Comparison of ENCODE assay signal across 8 cellular contexts in the genomic region with DNA sequence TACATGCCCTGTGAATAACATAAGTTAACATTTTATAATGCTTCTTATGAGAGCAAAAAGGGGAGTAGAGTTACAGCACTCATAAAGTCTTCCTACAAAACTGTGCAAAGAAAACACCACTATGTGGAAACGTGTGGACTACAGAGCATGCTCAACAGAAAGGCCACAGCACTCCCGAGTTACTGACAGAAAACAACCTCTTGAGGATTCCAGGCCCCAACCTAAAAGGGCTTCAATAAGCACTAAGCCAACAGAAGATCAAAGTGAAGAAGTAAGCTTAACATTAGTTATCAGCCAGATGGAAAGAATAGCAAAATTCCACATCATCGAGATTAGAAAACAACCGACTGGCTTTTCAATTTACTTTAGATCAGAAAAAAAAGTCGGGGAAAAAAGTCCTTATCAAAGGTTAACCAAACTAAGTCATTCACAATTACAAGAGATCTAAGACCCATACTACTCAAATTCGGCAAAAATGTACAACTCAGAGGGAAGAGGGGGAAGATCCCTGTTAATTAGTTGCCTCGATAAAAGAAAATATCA. TPM values are rescaled to one million over a fixed set of nuclear protein-coding genes. Genes with fewer than 3 reads are reported as not detected.
DNase-seq lines count a peak whose midpoint lies in the region; ATAC-seq and TF ChIP-seq lines count a peak whose summit lies in the region.

No MANE protein-coding gene starts in this region.

- H3K4me3 ChIP-seq in BLaER1 treated with 17β-estradiol and CSF1 and Interleukin-3, amounts not matched to agents 10 nM and 100 nM: peak overlapping the region; percentile 74 to 96 (median 92)
- peak overlapping the region; percentile 87 for H3K4me3 ChIP-seq in HEK293 (ENCODE audit: low read depth, low read length)
- peak overlapping the region; percentile 65 for H3K4me3 ChIP-seq in skeletal muscle cell (ENCODE audit: low read depth, low read length)

- intact Hi-C loops in activated CD8-positive, alpha-beta T cell treated with anti-CD3 and anti-CD28 coated beads for 36 hours (cut with micrococcal nuclease): loop anchor here (5.0 kb wide), 1 partner anchor 393 kb away; the partner anchor contains the start of gene AVL9

- H3K27me3 Mint-ChIP-seq in activated CD8-positive, alpha-beta T cell treated with anti-CD3 and anti-CD28 coated beads for 36 hours: no peaks in the 10 kb centered on the region
- peaks cover 11% of the 10 kb centered on the region for H3K27me3 Mint-ChIP-seq in glutamatergic neuron (ENCODE audit: unreplicated experiment)

- H3K4me2 ChIP-seq in BLaER1 treated with 17β-estradiol and CSF1 and Interleukin-3, amounts not matched to agents 10 nM and 100 nM: peak overlapping the region; percentile 79 to 96 (median 89)

- H3K4me3 Mint-ChIP-seq in activated CD8-positive, alpha-beta T cell treated with anti-CD3 and anti-CD28 coated beads for 36 hours: peak overlapping the region; percentile 94
- peak overlapping the region; percentile 88 for H3K4me3 Mint-ChIP-seq in glutamatergic neuron (ENCODE audit: unreplicated experiment)

- peaks cover 13% of the 10 kb centered on the region for H3K36me3 Mint-ChIP-seq in activated CD8-positive, alpha-beta T cell treated with anti-CD3 and anti-CD28 coated beads for 36 hours (ENCODE audit: low read depth)
- no peaks in the 10 kb centered on the region for H3K36me3 Mint-ChIP-seq in glutamatergic neuron (ENCODE audit: unreplicated experiment)

- H3K9ac ChIP-seq in BLaER1 treated with 17β-estradiol and CSF1 and Interleukin-3, amounts not matched to agents 10 nM and 100 nM: peak overlapping the region; percentile 97 to 100 (median 99)

- DNase-seq in activated CD8-positive, alpha-beta T cell treated with anti-CD3 and anti-CD28 coated beads for 36 hours: no peak
- no peak for DNase-seq in glutamatergic neuron
- no peak for DNase-seq in skeletal muscle cell (ENCODE audit: low read depth)
- no peak for DNase-seq in NCI-H345 (lab: John Stamatoyannopoulos, UW)

- H3K9me3 Mint-ChIP-seq in activated CD8-positive, alpha-beta T cell treated with anti-CD3 and anti-CD28 coated beads for 36 hours: no peaks in the 10 kb centered on the region
- peaks cover 14% of the 10 kb centered on the region for H3K9me3 Mint-ChIP-seq in glutamatergic neuron (ENCODE audit: unreplicated experiment)

- H3K27me3 ChIP-seq in BLaER1 treated with 17β-estradiol and CSF1 and Interleukin-3, amounts not matched to agents 10 nM and 100 nM: no peaks in the 10 kb centered on the region

- TF ChIP-seq CTCF in HEK293 (tag by site-specific recombination; IDR thresholded peaks at IDR 0.05) (no peak), glutamatergic neuron (IDR thresholded peaks at IDR 0.05; ENCODE audit: partially characterized antibody, unreplicated experiment) (no peak)
- TF ChIP-seq CTCF in activated CD8-positive, alpha-beta T cell treated with anti-CD3 and anti-CD28 coated beads for 36 hours (IDR thresholded peaks at IDR 0.05): no peak

- H3K27ac ChIP-seq in BLaER1 treated with 17β-estradiol and CSF1 and Interleukin-3, amounts not matched to agents 10 nM and 100 nM: peak overlapping the region; percentile 94 to 100 (median 98)
- H3K27ac ChIP-seq in HEK293 (ENCODE audit: extremely low read depth, low read depth, low read length): peak overlapping the region; percentile 99

- H3K27ac Mint-ChIP-seq in activated CD8-positive, alpha-beta T cell treated with anti-CD3 and anti-CD28 coated beads for 36 hours: peak overlapping the region; percentile 96
- peak overlapping the region; percentile 97 for H3K27ac Mint-ChIP-seq in glutamatergic neuron (ENCODE audit: unreplicated experiment)

- CTCF ChIA-PET in HEK293 (lab: Yijun Ruan, JAX): interaction anchor here (0.8 to 1.9 kb wide), 4 partner anchors 10 to 218 kb away, joined by 3 to 10 read pairs (median 4); no protein-coding TSS in a partner anchor
- CTCF ChIA-PET in activated CD8-positive, alpha-beta T cell treated with anti-CD3 and anti-CD28 coated beads for 36 hours (lab: Charles Lee): interaction anchor here (0.7 to 7.1 kb wide), 6 partner anchors 10 to 218 kb away, joined by 3 to 57 read pairs (median 7); partner anchors contain the start of gene RP9

- peaks cover 0 to 8% (median 4%) of the 10 kb centered on the region in 11 experiments; a peak in 4 of 22 replicates for H3K36me3 ChIP-seq in BLaER1 treated with 17β-estradiol and CSF1 and Interleukin-3, amounts not matched to agents 10 nM and 100 nM
- no peaks in the 10 kb centered on the region for H3K36me3 ChIP-seq in HEK293 (ENCODE audit: control insufficient read depth in 2 of 2, insufficient read depth in 1 of 2, low read length in 2 of 2)

- peaks cover 51 to 59% (median 53%) of the 10 kb centered on the region in 11 experiments for H4K20me1 ChIP-seq in BLaER1 treated with 17β-estradiol and CSF1 and Interleukin-3, amounts not matched to agents 10 nM and 100 nM

- peaks cover 58% of the 10 kb centered on the region for H3K4me1 Mint-ChIP-seq in activated CD8-positive, alpha-beta T cell treated with anti-CD3 and anti-CD28 coated beads for 36 hours (ENCODE audit: low read depth)
- H3K4me1 Mint-ChIP-seq in glutamatergic neuron (ENCODE audit: low read depth, unreplicated experiment): peaks cover 23% of the 10 kb centered on the region

- POLR2A ChIA-PET in HEK293 (lab: Yijun Ruan, JAX): interaction anchor here (1.0 to 3.9 kb wide), 2 partner anchors 52 to 218 kb away, joined by 5 to 16 read pairs; no protein-coding TSS in a partner anchor
- POLR2A ChIA-PET in activated CD8-positive, alpha-beta T cell treated with anti-CD3 and anti-CD28 coated beads for 36 hours (lab: Charles Lee): interaction anchor here (0.7 to 5.0 kb wide), 12 partner anchors 11 to 400 kb away, joined by 3 to 25 read pairs (median 4); partner anchors contain the start of genes LSM5, NT5C3A and RP9

- no peak for ATAC-seq in activated CD8-positive, alpha-beta T cell treated with anti-CD3 and anti-CD28 coated beads for 36 hours
- ATAC-seq in HG03196 (IDR thresholded peaks at IDR 0.05; ENCODE audit: unreplicated experiment) (no peak), HG02981 (IDR thresholded peaks at IDR 0.05; ENCODE audit: unreplicated experiment) (no peak)

- no peaks in the 10 kb centered on the region for H3K9me3 ChIP-seq in BLaER1 treated with 17β-estradiol and CSF1 and Interleukin-3, amounts not matched to agents 10 nM and 100 nM (replicated peaks in 1 of 11)
- H3K9me3 ChIP-seq in HEK293 (ENCODE audit: control insufficient read depth, insufficient read depth, low read depth, low read length): no peaks in the 10 kb centered on the region

- H3K4me1 ChIP-seq in BLaER1 treated with 17β-estradiol and CSF1 and Interleukin-3, amounts not matched to agents 10 nM and 100 nM: peaks cover 42 to 71% (median 55%) of the 10 kb centered on the region in 10 experiments
- H3K4me1 ChIP-seq in HEK293 (ENCODE audit: control insufficient read depth, insufficient read depth, low read length): peaks cover 17% of the 10 kb centered on the region

TF ChIP-seq in HEK293, 187 proteins besides CTCF, POLR2A, EP300 and RAD21 (continues in another document):
- TF ChIP-seq ZNF112 (tag by site-specific recombination; IDR thresholded peaks at IDR 0.05): no peak
- 0 out of 2 replicates have a peak, but pooled peaks have one; percentile 46 for TF ChIP-seq ZNF362 (tag by site-specific recombination; IDR thresholded peaks at IDR 0.05)
- TF ChIP-seq RBAK (tag by site-specific recombination; IDR thresholded peaks at IDR 0.05): no peak
- TF ChIP-seq BCL11A (tag by site-specific recombination; IDR thresholded peaks at IDR 0.05; ENCODE audit: low read depth): no peak
- TF ChIP-seq YY2 (tag by site-specific recombination; IDR thresholded peaks at IDR 0.05): no peak
- no peak for TF ChIP-seq ZNF785 (tag by site-specific recombination; IDR thresholded peaks at IDR 0.05)
- TF ChIP-seq ZNF768 (tag by site-specific recombination; IDR thresholded peaks at IDR 0.05): no peak
- TF ChIP-seq ZNF843 (tag by site-specific recombination; IDR thresholded peaks at IDR 0.05): no peak
- no peak for TF ChIP-seq ZNF169 (tag by site-specific recombination; IDR thresholded peaks at IDR 0.05)
- TF ChIP-seq ZNF426 (tag by site-specific recombination; IDR thresholded peaks at IDR 0.05): no peak
- 0 out of 2 replicates have a peak, but pooled peaks have one; percentile 14 for TF ChIP-seq TRIM28 (IDR thresholded peaks at IDR 0.05; ENCODE audit: borderline replicate concordance, low read length)
- no peak for TF ChIP-seq ZNF792 (tag by site-specific recombination; IDR thresholded peaks at IDR 0.05)
- TF ChIP-seq ZNF561 (tag by site-specific recombination; IDR thresholded peaks at IDR 0.05; ENCODE audit: borderline replicate concordance): no peak
- TF ChIP-seq HOXA7 (CRISPR knock-in tag; IDR thresholded peaks at IDR 0.05; ENCODE audit: borderline replicate concordance): no peak
- no peak for TF ChIP-seq ZNF776 (tag by site-specific recombination; IDR thresholded peaks at IDR 0.05; ENCODE audit: borderline replicate concordance)
- TF ChIP-seq ZFP37 (tag by site-specific recombination; IDR thresholded peaks at IDR 0.05): no peak
- TF ChIP-seq ZNF600 (tag by site-specific recombination; IDR thresholded peaks at IDR 0.05): 0 out of 2 replicates have a peak, but pooled peaks have one; percentile 56
- no peak for TF ChIP-seq ZEB2 (tag by site-specific recombination; IDR thresholded peaks at IDR 0.05)
- 0 out of 2 replicates have a peak, but pooled peaks have one; percentile 46 for TF ChIP-seq TCF7L2 (IDR thresholded peaks at IDR 0.05; ENCODE audit: borderline replicate concordance, low read depth, low read length)

RNA-seq across cellular contexts. Expression of gene KBTBD2, which starts 1.5 kb away (rescaled TPM):
- 10 to 100 TPM; 22.4 to 23.0 TPM for total RNA-seq in activated CD8-positive, alpha-beta T cell treated with anti-CD3 and anti-CD28 coated beads for 36 hours
- 41.3 TPM for total RNA-seq in glutamatergic neuron (ENCODE audit: unreplicated experiment)
